Comparison of ENCODE assay signal across 28 cellular contexts in the genomic region with DNA sequence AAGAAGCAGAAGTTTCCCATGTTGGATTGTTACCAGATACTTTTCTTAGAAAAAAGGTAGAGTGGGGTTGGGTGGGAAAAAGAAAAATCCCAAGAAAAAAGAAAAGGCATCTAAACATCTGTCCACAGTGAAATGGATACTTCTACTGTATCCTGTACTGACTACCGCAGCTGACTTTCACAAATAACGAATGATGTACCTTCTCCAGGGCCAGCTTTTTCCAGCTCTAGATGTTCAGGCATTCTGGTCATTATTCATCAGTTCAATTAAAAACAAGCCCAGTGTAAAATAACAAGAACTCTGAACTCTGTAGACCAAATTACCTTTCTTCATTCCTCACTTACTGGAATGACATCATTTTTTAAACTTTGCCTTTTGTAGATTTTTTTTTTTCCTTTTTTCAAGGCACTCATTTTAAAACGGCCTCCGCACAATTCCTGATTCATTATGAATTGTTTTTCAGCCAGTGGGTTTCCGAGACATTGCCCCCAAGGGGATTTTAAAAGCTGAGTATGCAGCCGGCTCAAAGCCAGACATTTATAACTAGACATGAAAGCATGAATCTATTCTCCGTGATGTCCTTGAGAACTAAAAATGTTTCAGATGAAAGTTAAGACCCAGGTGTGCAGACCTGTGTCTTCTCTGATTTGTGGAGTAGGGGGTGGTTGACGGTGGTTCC.
DNase-seq lines count a peak whose midpoint lies in the region; ATAC-seq and TF ChIP-seq lines count a peak whose summit lies in the region.
"Had no signal": no experiment of that assay in that cellular context is flagged by ENCODE, and none has a peak within 500 bp of the region (broad histone marks: within the 10 kb centered on the region; RNA-seq: fewer than 3 reads in every experiment).

No MANE protein-coding gene starts in this region.

- peak; percentile 38 for DNase-seq in COLO829 (ENCODE audit: low spot score)
- peak; percentile 51 for DNase-seq in NCI-H2171 treated with DMSO at 0.1 percent for 48 hours (lab: John Stamatoyannopoulos, UW)
- peak; percentile 4 for DNase-seq in dermis blood vessel endothelial cell
- no peak for DNase-seq in nephron progenitor cell
- DNase-seq in HFFc6, result no peak
- no peak for DNase-seq in substantia nigra (lab: John Stamatoyannopoulos, UW)
- DNase-seq: activated CD4-positive, alpha-beta T cell treated with anti-CD3 and anti-CD28 coated beads, Interleukin-2, amount 50 U/mL, for 4 hours; activated CD4-positive, CD25-positive, alpha-beta regulatory T cell; activated CD8-positive, alpha-beta memory T cell treated with anti-CD3 and anti-CD28 coated beads, Interleukin-2, amount 50 U/mL, for 48 hours; activated effector memory CD4-positive, alpha-beta T cell treated with Interleukin-2 at 50 U/mL for 16 hours; Caco-2; heart left ventricle; IMR-90; mammary epithelial cell; NCI-H1092 treated with DMSO at 0.1 percent for 48 hours; NCI-H2029; NCI-H446; Right ventricle myocardium superior; spleen; stimulated activated CD4-positive, alpha-beta T cell treated with anti-CD3 and anti-CD28 coated beads, Interleukin-4, amount 100 ng/mL, for 24 hours; stimulated activated naive B cell treated with anti-CD40 and anti-IgM and Interleukin-4, amounts not matched to agents 10 μg/mL and 1 μg/mL and 100 μg/mL, for 72 hours; SW 1271; T1000; testis had no signal

- H3K27ac Mint-ChIP-seq in nephron progenitor cell (peak overlapping the region; percentile 53), HFFc6 (no peak overlapping the region)
- H3K27ac Mint-ChIP-seq: stimulated activated naive B cell treated with anti-CD40 and anti-IgM and Interleukin-4, amounts not matched to agents 10 μg/mL and 1 μg/mL and 100 μg/mL, for 72 hours had no signal

- no peak overlapping the region for H3K27ac ChIP-seq in substantia nigra (ENCODE audit: low read depth, low read length, poor library complexity, severe bottlenecking)
- H3K27ac ChIP-seq: BLaER1, neutrophil, spleen, testis had no signal

- no peak for TF ChIP-seq CTCF in nephron progenitor cell (IDR thresholded peaks at IDR 0.05)
- no peak for TF ChIP-seq CTCF in HFFc6 (IDR thresholded peaks at IDR 0.05)

- ATAC-seq in HG02938 (IDR thresholded peaks at IDR 0.05; ENCODE audit: unreplicated experiment), result no peak
- ATAC-seq in HG02610 (IDR thresholded peaks at IDR 0.05; ENCODE audit: unreplicated experiment), result no peak
- ATAC-seq: stimulated activated naive B cell treated with anti-CD40 and anti-IgM and Interleukin-4, amounts not matched to agents 10 μg/mL and 1 μg/mL and 100 μg/mL, for 72 hours had no signal

- no peak overlapping the region for H3K4me3 Mint-ChIP-seq in nephron progenitor cell
- H3K4me3 Mint-ChIP-seq in HFFc6, result no peak overlapping the region
- H3K4me3 Mint-ChIP-seq: stimulated activated naive B cell treated with anti-CD40 and anti-IgM and Interleukin-4, amounts not matched to agents 10 μg/mL and 1 μg/mL and 100 μg/mL, for 72 hours had no signal

- H3K36me3 Mint-ChIP-seq in nephron progenitor cell (ENCODE audit: low read depth), result peaks cover 17% of the 10 kb centered on the region
- H3K36me3 Mint-ChIP-seq in HFFc6 (ENCODE audit: low read depth), result no peaks in the 10 kb centered on the region

- H3K9me3 Mint-ChIP-seq in nephron progenitor cell (peaks cover 13% of the 10 kb centered on the region), HFFc6 (no peaks in the 10 kb centered on the region)

- H3K27me3 Mint-ChIP-seq in nephron progenitor cell (ENCODE audit: low read depth, poor library complexity), result peaks cover 3% of the 10 kb centered on the region
- H3K27me3 Mint-ChIP-seq in HFFc6 (ENCODE audit: insufficient read depth), result no peaks in the 10 kb centered on the region; the same call in 1 of the 2 replicates
- H3K27me3 Mint-ChIP-seq: stimulated activated naive B cell treated with anti-CD40 and anti-IgM and Interleukin-4, amounts not matched to agents 10 μg/mL and 1 μg/mL and 100 μg/mL, for 72 hours had no signal

- H3K4me1 Mint-ChIP-seq in nephron progenitor cell (peaks cover 35% of the 10 kb centered on the region), HFFc6 (ENCODE audit: low read depth) (peaks cover 9% of the 10 kb centered on the region; the same call in 1 of the 2 replicates)

Comparison
In these comparisons a context has a peak if more than half of its experiments do, and no peak if none do; other contexts are left out.
1. DNase-seq: peak in COLO829 (single experiment), NCI-H2171 treated with DMSO at 0.1 percent for 48 hours (single experiment) and dermis blood vessel endothelial cell (single experiment); none in nephron progenitor cell (single experiment), HFFc6 (single experiment) and substantia nigra (0 of 49).